In genomic region chr13:35231426-35231825, GRCh38 we compare ENCODE assay signal across 32 cellular contexts.
"Had no signal": no experiment of that assay in that cellular context is flagged by ENCODE, and none has a peak within 500 bp of the region (broad histone marks: within the 10 kb centered on the region; RNA-seq: fewer than 3 reads in every experiment).

No MANE protein-coding gene starts in this region.

- H3K4me3 ChIP-seq: adrenal gland, body of pancreas, esophagus squamous epithelium, gastroesophageal sphincter had no signal

- H3K27ac ChIP-seq: adrenal gland, body of pancreas, epithelial cell of prostate, esophagus squamous epithelium, gastroesophageal sphincter had no signal

- DNase-seq: activated CD4-positive, alpha-beta memory T cell treated with anti-CD3 and anti-CD28 coated beads for 36 hours; activated CD4-positive, alpha-beta T cell treated with anti-CD3 and anti-CD28 coated beads for 36 hours; activated CD4-positive, alpha-beta T cell treated with anti-CD3 and anti-CD28 coated beads, Interleukin-2, amount 10 ng/mL, durations not matched to agents 24 days and 14 days; activated CD4-positive, CD25-positive, alpha-beta regulatory T cell; activated CD4-positive, CD25-positive, alpha-beta regulatory T cell treated with anti-CD3 and anti-CD28 coated beads, Interleukin-2, amount 50 U/mL, for 72 hours; activated CD8-positive, alpha-beta memory T cell treated with anti-CD3 and anti-CD28 coated beads, Interleukin-2, amount 10 ng/mL, durations not matched to agents 7 days and 5 days; activated CD8-positive, alpha-beta memory T cell treated with anti-CD3 and anti-CD28 coated beads, Interleukin-2, amount 50 U/mL, for 4 hours; activated CD8-positive, alpha-beta T cell treated with anti-CD3 and anti-CD28 coated beads, Interleukin-2, amount 10 ng/mL, durations not matched to agents 7 days and 5 days; activated effector memory CD4-positive, alpha-beta T cell treated with anti-CD3 and anti-CD28 coated beads, Interleukin-2, amount 50 U/mL, for 16 hours; activated naive CD4-positive, alpha-beta T cell treated with anti-CD3 and anti-CD28 coated beads for 36 hours; activated naive CD8-positive, alpha-beta T cell treated with anti-CD3 and anti-CD28 coated beads for 36 hours; activated naive CD8-positive, alpha-beta T cell treated with anti-CD3 and anti-CD28 coated beads, Interleukin-2, amount 50 U/mL, for 24 hours; activated T-cell treated with anti-CD3 and anti-CD28 coated beads, Interleukin-2, amount 50 U/mL, for 1 hour; activated T-cell treated with anti-CD3 and anti-CD28 coated beads, Interleukin-2, amount 50 U/mL, for 48 hours; adrenal gland; amygdala; aorta; body of pancreas; caudate nucleus; cortex of kidney; dermis blood vessel endothelial cell; effector CD8-positive, alpha-beta T cell; esophagus squamous epithelium; foreskin melanocyte; T-helper 1 cell; T-helper 17 cell; T1000 had no signal

- H3K27me3 ChIP-seq: adrenal gland, body of pancreas, esophagus squamous epithelium, gastroesophageal sphincter had no signal

- ATAC-seq: activated CD4-positive, alpha-beta T cell treated with anti-CD3 and anti-CD28 coated beads for 36 hours; activated CD8-positive, alpha-beta memory T cell treated with anti-CD3 and anti-CD28 coated beads, Interleukin-2, amount 10 ng/mL, durations not matched to agents 7 days and 5 days; activated CD8-positive, alpha-beta T cell treated with anti-CD3 and anti-CD28 coated beads, Interleukin-2, amount 10 ng/mL, durations not matched to agents 7 days and 5 days; activated naive CD8-positive, alpha-beta T cell treated with anti-CD3 and anti-CD28 coated beads, Interleukin-2, amount 50 U/mL, for 24 hours; body of pancreas; gastroesophageal sphincter; T-helper 17 cell had no signal

- H3K36me3 ChIP-seq: adrenal gland, esophagus squamous epithelium, gastroesophageal sphincter had no signal

- H3K9me3 ChIP-seq: body of pancreas, esophagus squamous epithelium, gastroesophageal sphincter had no signal

- FAIRE-seq: colon, endometrium, endothelial cell of umbilical vein had no signal

- H3K4me1 ChIP-seq: adrenal gland, body of pancreas, esophagus squamous epithelium, gastroesophageal sphincter had no signal
